ENCODE assay signal across 10 cellular contexts in the genomic region with DNA sequence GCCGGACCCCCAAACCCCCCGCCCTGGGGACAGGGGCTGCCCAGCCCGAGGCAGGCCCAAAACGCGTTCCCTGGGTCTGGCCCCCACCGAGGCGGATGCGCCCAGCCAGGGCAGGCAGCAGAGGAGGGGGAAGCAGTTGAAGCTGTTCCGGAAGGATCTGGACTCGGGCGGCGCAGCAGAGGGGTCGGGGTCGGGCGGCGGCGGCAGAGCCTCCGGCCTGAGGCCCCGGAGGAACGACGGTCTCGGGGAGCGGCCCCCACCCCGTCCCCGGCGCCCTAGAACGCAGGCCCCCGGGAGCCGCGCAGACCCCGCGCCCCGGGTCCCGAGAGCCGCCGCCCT. TPM values are rescaled to one million over a fixed set of nuclear protein-coding genes. Genes with fewer than 3 reads are reported as not detected.
DNase-seq lines count a peak whose midpoint lies in the region; ATAC-seq and TF ChIP-seq lines count a peak whose summit lies in the region.
"Had no signal": no experiment of that assay in that cellular context is flagged by ENCODE, and none has a peak within 500 bp of the region (broad histone marks: within the 10 kb centered on the region; RNA-seq: fewer than 3 reads in every experiment).

No MANE protein-coding gene starts in this region.

- H3K4me2 ChIP-seq in osteoblast (ENCODE audit: insufficient read depth, low read length), result no peak overlapping the region
- H3K4me2 ChIP-seq: PC-9 had no signal

- intact Hi-C loops in gastrocnemius medialis (cut with DNase I; ENCODE audit: low total_unique reads), result loop anchor here (10.0 kb wide), 1 partner anchor 445 kb away; no protein-coding TSS in a partner anchor

- no peaks in the 10 kb centered on the region for H3K4me1 ChIP-seq in RWPE2 (ENCODE audit: insufficient read depth, poor library complexity, severe bottlenecking)
- H3K4me1 ChIP-seq in gastrocnemius medialis, result peaks cover 0 to 8% of the 10 kb centered on the region in 2 donors
- H3K4me1 ChIP-seq in osteoblast (ENCODE audit: insufficient read depth, low read length), result no peaks in the 10 kb centered on the region

- H3K4me3 ChIP-seq in RWPE2 (ENCODE audit: severe bottlenecking) (peak overlapping the region; percentile 16), epithelial cell of proximal tubule (ENCODE audit: low read depth, low read length) (peak overlapping the region; percentile 37), gastrocnemius medialis (peak overlapping the region; percentile 35 to 51 (median 46)), osteoblast (ENCODE audit: insufficient read depth, low read length) (no peak overlapping the region)
- H3K4me3 ChIP-seq: PC-9 had no signal

- no peak for DNase-seq in RWPE2 (ENCODE audit: low spot score)
- no peak for DNase-seq in epithelial cell of proximal tubule (ENCODE audit: low read depth)
- DNase-seq in gastrocnemius medialis, result no peak
- DNase-seq in osteoblast (ENCODE audit: insufficient read length, low spot score, missing footprints), result no peak
- no peak for DNase-seq in mesenteric fat pad (ENCODE audit: low spot score)
- no peak for DNase-seq in DMS 273 treated with DMSO at 0.1 percent for 48 hours (lab: John Stamatoyannopoulos, UW)
- DNase-seq: kidney, PC-9 had no signal

- in situ Hi-C loops in gastrocnemius medialis (cut with MboI; ENCODE audit: low sequenced_read_pairs in 4 of 4), result loop anchor here in 1 of 4 donors (25.0 kb wide), 1 partner anchor 132 kb away; the partner anchor contains the start of gene ZC3H18

- H3K9me3 ChIP-seq in RWPE2 (ENCODE audit: severe bottlenecking) (no peaks in the 10 kb centered on the region), gastrocnemius medialis (no peaks in the 10 kb centered on the region), osteoblast (ENCODE audit: low read depth, low read length) (no peaks in the 10 kb centered on the region)

- H3K27me3 ChIP-seq in RWPE2 (ENCODE audit: insufficient read depth, poor library complexity, severe bottlenecking), result peaks cover 33% of the 10 kb centered on the region
- H3K27me3 ChIP-seq in gastrocnemius medialis, result peaks cover 27 to 45% (median 42%) of the 10 kb centered on the region in 3 donors
- H3K27me3 ChIP-seq in osteoblast (ENCODE audit: insufficient read depth, low read length), result no peaks in the 10 kb centered on the region

- TF ChIP-seq POLR2A in GM18505 (IDR thresholded peaks at IDR 0.05; ENCODE audit: borderline replicate concordance, extremely low read depth, insufficient read depth, insufficient read length) (no peak), gastrocnemius medialis (IDR thresholded peaks at IDR 0.05) (no peak)

- ATAC-seq in GM18505 (IDR thresholded peaks at IDR 0.05; ENCODE audit: unreplicated experiment), result peak; percentile 31
- no peak for ATAC-seq in RWPE2 (ENCODE audit: low read depth)
- ATAC-seq in gastrocnemius medialis, result no peak
- ATAC-seq in GM19324 (IDR thresholded peaks at IDR 0.05; ENCODE audit: low FRiP score, unreplicated experiment), result no peak

- no peaks in the 10 kb centered on the region for H4K20me1 ChIP-seq in osteoblast (ENCODE audit: insufficient read depth, low read length)

- no peaks in the 10 kb centered on the region for H3K36me3 ChIP-seq in RWPE2 (ENCODE audit: low read depth)
- H3K36me3 ChIP-seq in gastrocnemius medialis, result no peaks in the 10 kb centered on the region
- no peaks in the 10 kb centered on the region for H3K36me3 ChIP-seq in osteoblast (ENCODE audit: insufficient read depth, low read length)

- no peak overlapping the region for H2AFZ ChIP-seq in osteoblast (ENCODE audit: low read length)
- H2AFZ ChIP-seq: PC-9 had no signal

- H3K27ac ChIP-seq in RWPE2 (ENCODE audit: poor library complexity, severe bottlenecking) (no peak overlapping the region), gastrocnemius medialis (no peak overlapping the region), osteoblast (ENCODE audit: low read depth, low read length) (no peak overlapping the region)
- H3K27ac ChIP-seq: PC-9 had no signal

- no peak for TF ChIP-seq CTCF in RWPE2 (IDR thresholded peaks at IDR 0.05; ENCODE audit: poor library complexity, severe bottlenecking)
- TF ChIP-seq CTCF in epithelial cell of proximal tubule (conservative IDR thresholded peaks at IDR 0.05; ENCODE audit: low read depth, low read length), result no peak
- TF ChIP-seq CTCF in gastrocnemius medialis (IDR thresholded peaks at IDR 0.05 in 4 of 5, conservative IDR thresholded peaks at IDR 0.05 in 1 of 5), result no peak
- no peak for TF ChIP-seq CTCF in osteoblast (IDR thresholded peaks at IDR 0.05; ENCODE audit: extremely low read depth, low read depth, low read length)

- no peaks in the 10 kb centered on the region for H3K79me2 ChIP-seq in osteoblast (ENCODE audit: insufficient read depth, low read length)

RNA-seq across cellular contexts. Expression of gene ZFPM1, which starts 22.9 kb away (rescaled TPM):
- total RNA-seq in epithelial cell of proximal tubule (2.1 and 5.7 TPM in 2 replicates), gastrocnemius medialis (under 1 TPM; 0.31 to 0.71 (median 0.56) TPM), osteoblast (0.88 and 2.2 TPM in 2 replicates), mesenteric fat pad (4.8 TPM)

RNA-seq across cellular contexts. Expression of gene ZNF469, which starts 47.4 kb away (rescaled TPM):
- total RNA-seq in epithelial cell of proximal tubule (0.72 and 2.2 TPM in 2 replicates), gastrocnemius medialis (under 1 TPM; 0.03 to 0.16 (median 0.07) TPM), osteoblast (5.3 and 8.3 TPM in 2 replicates), mesenteric fat pad (2.5 TPM)
